16 cellular contexts compared by ENCODE assay signal in genomic region chrX:13293700-13294099, GRCh38. TPM values are rescaled to one million over a fixed set of nuclear protein-coding genes. Genes with fewer than 3 reads are reported as not detected.
DNase-seq lines count a peak whose midpoint lies in the region; ATAC-seq and TF ChIP-seq lines count a peak whose summit lies in the region.
"Had no signal": no experiment of that assay in that cellular context is flagged by ENCODE, and none has a peak within 500 bp of the region (broad histone marks: within the 10 kb centered on the region; RNA-seq: fewer than 3 reads in every experiment).

No MANE protein-coding gene starts in this region.

- no peak overlapping the region for H3K27ac Mint-ChIP-seq in T-helper 2 cell treated with Interferon-gamma antibody and Interleukin-4, amounts not matched to agents 5 μg/mL and 100 μg/mL, for 36 hours
- H3K27ac Mint-ChIP-seq in activated naive CD4-positive, alpha-beta T cell treated with anti-CD3 and anti-CD28 coated beads, Interleukin-2, amount 10 ng/mL, durations not matched to agents 7 days and 5 days: no peak overlapping the region
- H3K27ac Mint-ChIP-seq: immature natural killer cell; stimulated activated naive B cell treated with anti-CD40 and anti-IgM and Interleukin-4, amounts not matched to agents 10 μg/mL and 1 μg/mL and 100 μg/mL, for 72 hours had no signal

- peak overlapping the region; percentile 39 for H3K27ac ChIP-seq in Panc1 (ENCODE audit: low read length)
- H3K27ac ChIP-seq: adrenal gland had no signal

- BruUV-seq in Panc1 (replicated peaks; lab: Mats Ljungman, UMichigan): no TSS peak

- no peaks in the 10 kb centered on the region for H3K4me1 Mint-ChIP-seq in T-helper 2 cell treated with Interferon-gamma antibody and Interleukin-4, amounts not matched to agents 5 μg/mL and 100 μg/mL, for 36 hours (ENCODE audit: low read depth)
- no peaks in the 10 kb centered on the region for H3K4me1 Mint-ChIP-seq in activated naive CD4-positive, alpha-beta T cell treated with anti-CD3 and anti-CD28 coated beads, Interleukin-2, amount 10 ng/mL, durations not matched to agents 7 days and 5 days
- H3K4me1 Mint-ChIP-seq: immature natural killer cell had no signal

- no peak overlapping the region for H3K4me3 ChIP-seq in Panc1 (ENCODE audit: low read depth in 2 of 2, low read length in 2 of 2)
- H3K4me3 ChIP-seq: adrenal gland had no signal

- no peaks in the 10 kb centered on the region for H3K36me3 ChIP-seq in Panc1 (ENCODE audit: control insufficient read depth, insufficient read depth, low read length)
- H3K36me3 ChIP-seq: adrenal gland had no signal

- CTCF ChIA-PET in Panc1 (lab: Charles Lee): no interaction called here
- CTCF ChIA-PET in activated naive CD4-positive, alpha-beta T cell treated with anti-CD3 and anti-CD28 coated beads, Interleukin-2, amount 10 ng/mL, durations not matched to agents 7 days and 5 days (lab: Charles Lee): no interaction called here

- peak; percentile 64 for DNase-seq in DMS153 treated with DMSO at 0.1 percent for 48 hours (lab: John Stamatoyannopoulos, UW; ENCODE audit: unreplicated experiment)
- DNase-seq in NCI-H1436 (lab: John Stamatoyannopoulos, UW): peak; percentile 86
- no peak for DNase-seq in Panc1 (ENCODE audit: low read depth, low spot score)
- DNase-seq in left colon: no peak
- DNase-seq in T-helper 2 cell treated with Interferon-gamma antibody and Interleukin-4, amounts not matched to agents 5 μg/mL and 100 μg/mL, for 36 hours (ENCODE audit: low spot score): no peak
- DNase-seq in GF-D8 (lab: John Stamatoyannopoulos, UW): no peak
- no peak for DNase-seq in activated naive CD4-positive, alpha-beta T cell treated with anti-CD3 and anti-CD28 coated beads, Interleukin-2, amount 10 ng/mL, durations not matched to agents 7 days and 5 days
- DNase-seq: activated CD8-positive, alpha-beta memory T cell treated with anti-CD3 and anti-CD28 coated beads, Interleukin-2, amount 50 U/mL, for 48 hours; adrenal gland; AML-193; cortex of kidney; immature natural killer cell; stimulated activated CD4-positive, alpha-beta T cell treated with anti-CD3 and anti-CD28 coated beads, Interleukin-4, amount 100 ng/mL, for 24 hours; stimulated activated naive B cell treated with anti-CD40 and anti-IgM and Interleukin-4, amounts not matched to agents 10 μg/mL and 1 μg/mL and 100 μg/mL, for 72 hours had no signal

- intact Hi-C loops in Panc1 (cut with micrococcal nuclease; ENCODE audit: unreplicated experiment) (no loop called here), left colon (cut with DNase I, micrococcal nuclease) (no loop called here)

- no peaks in the 10 kb centered on the region for H3K9me3 Mint-ChIP-seq in T-helper 2 cell treated with Interferon-gamma antibody and Interleukin-4, amounts not matched to agents 5 μg/mL and 100 μg/mL, for 36 hours
- H3K9me3 Mint-ChIP-seq in activated naive CD4-positive, alpha-beta T cell treated with anti-CD3 and anti-CD28 coated beads, Interleukin-2, amount 10 ng/mL, durations not matched to agents 7 days and 5 days: no peaks in the 10 kb centered on the region
- H3K9me3 Mint-ChIP-seq: immature natural killer cell; stimulated activated naive B cell treated with anti-CD40 and anti-IgM and Interleukin-4, amounts not matched to agents 10 μg/mL and 1 μg/mL and 100 μg/mL, for 72 hours had no signal

- no peaks in the 10 kb centered on the region for H3K9me3 ChIP-seq in Panc1 (ENCODE audit: control insufficient read depth, insufficient read depth, low read depth, low read length)
- H3K9me3 ChIP-seq: adrenal gland had no signal

- POLR2A ChIA-PET in Panc1 (lab: Charles Lee): no interaction called here

- no peaks in the 10 kb centered on the region for H3K36me3 Mint-ChIP-seq in T-helper 2 cell treated with Interferon-gamma antibody and Interleukin-4, amounts not matched to agents 5 μg/mL and 100 μg/mL, for 36 hours (ENCODE audit: low read depth)
- H3K36me3 Mint-ChIP-seq in activated naive CD4-positive, alpha-beta T cell treated with anti-CD3 and anti-CD28 coated beads, Interleukin-2, amount 10 ng/mL, durations not matched to agents 7 days and 5 days: no peaks in the 10 kb centered on the region
- H3K36me3 Mint-ChIP-seq: immature natural killer cell; stimulated activated naive B cell treated with anti-CD40 and anti-IgM and Interleukin-4, amounts not matched to agents 10 μg/mL and 1 μg/mL and 100 μg/mL, for 72 hours had no signal

- no peaks in the 10 kb centered on the region for H3K27me3 ChIP-seq in Panc1 (ENCODE audit: control insufficient read depth, insufficient read depth, low read length)
- H3K27me3 ChIP-seq: adrenal gland had no signal

- TF ChIP-seq CTCF in Panc1 (IDR thresholded peaks at IDR 0.05): no peak

- no peak overlapping the region for H3K4me3 Mint-ChIP-seq in T-helper 2 cell treated with Interferon-gamma antibody and Interleukin-4, amounts not matched to agents 5 μg/mL and 100 μg/mL, for 36 hours
- no peak overlapping the region for H3K4me3 Mint-ChIP-seq in activated naive CD4-positive, alpha-beta T cell treated with anti-CD3 and anti-CD28 coated beads, Interleukin-2, amount 10 ng/mL, durations not matched to agents 7 days and 5 days
- H3K4me3 Mint-ChIP-seq: immature natural killer cell; stimulated activated naive B cell treated with anti-CD40 and anti-IgM and Interleukin-4, amounts not matched to agents 10 μg/mL and 1 μg/mL and 100 μg/mL, for 72 hours had no signal

- H3K4me1 ChIP-seq in Panc1 (ENCODE audit: control insufficient read depth, insufficient read depth, low read length): no peaks in the 10 kb centered on the region
- H3K4me1 ChIP-seq: adrenal gland had no signal

- ATAC-seq in Panc1 (peak; percentile 60; the same call in 1 of the 2 replicates), left colon (peak; percentile 70), GM18873 (IDR thresholded peaks at IDR 0.05; ENCODE audit: low FRiP score, unreplicated experiment) (no peak)
- ATAC-seq: stimulated activated naive B cell treated with anti-CD40 and anti-IgM and Interleukin-4, amounts not matched to agents 10 μg/mL and 1 μg/mL and 100 μg/mL, for 72 hours had no signal

- peaks cover 4% of the 10 kb centered on the region for H3K27me3 Mint-ChIP-seq in T-helper 2 cell treated with Interferon-gamma antibody and Interleukin-4, amounts not matched to agents 5 μg/mL and 100 μg/mL, for 36 hours (ENCODE audit: low read depth)
- no peaks in the 10 kb centered on the region for H3K27me3 Mint-ChIP-seq in activated naive CD4-positive, alpha-beta T cell treated with anti-CD3 and anti-CD28 coated beads, Interleukin-2, amount 10 ng/mL, durations not matched to agents 7 days and 5 days

- in situ Hi-C loops in Panc1 (cut with HindIII; ENCODE audit: low pct_unique_long_range_greater_than_20kb, low sequenced_read_pairs): no loop called here

RNA-seq across cellular contexts. Expression of gene ATXN3L, which starts 26.2 kb away (rescaled TPM):
- total RNA-seq in Panc1 (2021; ENCODE audit: unreplicated experiment) (not detected), left colon (not detected)
- not detected for polyA plus RNA-seq in Panc1 (2012; ENCODE audit: insufficient read length)
- total RNA-seq: adrenal gland, SK-MEL-5 had no signal
- polyA plus RNA-seq: adrenal gland, immature natural killer cell had no signal

Comparison
In these comparisons a context has a peak if more than half of its experiments do, and no peak if none do; other contexts are left out.
1. DNase-seq: peak in DMS153 treated with DMSO at 0.1 percent for 48 hours (single experiment) and NCI-H1436 (single experiment); none in Panc1 (single experiment), left colon (0 of 2), T-helper 2 cell treated with Interferon-gamma antibody and Interleukin-4, amounts not matched to agents 5 μg/mL and 100 μg/mL, for 36 hours (single experiment), GF-D8 (single experiment) and activated naive CD4-positive, alpha-beta T cell treated with anti-CD3 and anti-CD28 coated beads, Interleukin-2, amount 10 ng/mL, durations not matched to agents 7 days and 5 days (single experiment).